7 cellular contexts compared by ENCODE assay signal in the genomic region with DNA sequence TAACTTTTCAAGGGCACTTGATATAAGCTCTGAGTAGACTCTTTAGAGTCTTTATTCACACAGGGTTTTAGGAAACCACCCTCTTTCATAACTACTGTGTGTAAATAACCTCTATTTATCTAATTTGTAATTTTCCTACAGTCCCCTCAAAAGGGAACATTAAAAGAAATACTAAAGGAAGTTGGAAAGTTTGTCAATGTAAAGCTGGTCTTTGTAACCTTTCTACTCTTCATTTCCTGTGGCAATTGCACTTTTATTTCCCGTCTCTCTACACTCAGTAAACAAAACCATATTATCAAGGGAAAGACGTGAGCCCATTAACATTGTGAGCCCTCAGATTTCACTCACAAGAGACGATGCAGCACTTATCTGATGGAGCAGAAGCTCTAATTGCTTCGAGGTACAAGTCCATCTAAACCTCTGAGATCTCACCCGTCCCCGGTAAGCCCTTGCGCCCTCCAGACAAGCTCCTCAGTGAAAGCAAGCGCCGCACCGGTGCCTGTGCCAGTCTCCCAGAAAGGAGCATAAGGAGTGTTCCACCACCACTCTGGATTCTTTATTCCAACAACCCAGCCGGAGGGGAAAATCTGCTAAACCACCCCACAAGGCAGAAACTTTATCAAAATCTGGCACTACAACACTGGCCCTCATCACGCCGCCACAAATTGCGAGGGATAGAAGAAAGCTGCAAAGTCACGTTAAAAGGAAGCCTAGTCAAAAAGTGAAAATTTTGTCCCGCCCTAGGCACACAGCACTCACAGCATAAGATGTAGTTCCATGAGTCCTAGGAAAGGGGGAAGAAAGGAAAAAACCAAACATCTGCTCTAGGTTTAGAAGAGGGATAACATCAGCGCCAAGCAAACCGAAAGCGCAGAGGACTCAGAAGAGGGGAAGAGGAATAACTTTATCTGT. TPM values are rescaled to one million over a fixed set of nuclear protein-coding genes. Genes with fewer than 3 reads are reported as not detected.
A peak's percentile ranks its signal among the peaks of the same experiment; 100 is the strongest.
DNase-seq lines count a peak whose midpoint lies in the region; ATAC-seq and TF ChIP-seq lines count a peak whose summit lies in the region.

No MANE protein-coding gene starts in this region.

- no peak overlapping the region for H3K9ac ChIP-seq in Loucy (ENCODE audit: low read depth, low read length, poor library complexity, severe bottlenecking)
- H3K9ac ChIP-seq in mesendoderm (ENCODE audit: low read length), result no peak overlapping the region
- H3K9ac ChIP-seq in Karpas-422 (ENCODE audit: low read length), result no peak overlapping the region

- H2AK5ac ChIP-seq in mesendoderm (ENCODE audit: low read length), result no peak overlapping the region

- no CpG with 5 or more reads among the region's 19 CpGs for WGBS in mesendoderm (ENCODE audit: extremely low coverage, insufficient coverage, low lambda C conversion rate)

- H3K4me3 ChIP-seq in Loucy (ENCODE audit: low read length, poor library complexity, severe bottlenecking), result no peak overlapping the region
- H3K4me3 ChIP-seq in breast epithelium, result peak overlapping the region; percentile 51 to 76 (median 66)
- peak overlapping the region; percentile 14 for H3K4me3 ChIP-seq in mesendoderm (ENCODE audit: low read length)
- H3K4me3 ChIP-seq in Karpas-422 (ENCODE audit: low read length), result no peak overlapping the region

- no peak overlapping the region for H4K5ac ChIP-seq in mesendoderm (ENCODE audit: low read length)

- TF ChIP-seq CTCF in Loucy (conservative IDR thresholded peaks at IDR 0.05; ENCODE audit: low read length) (no peak), breast epithelium (IDR thresholded peaks at IDR 0.05) (no peak)

- no peaks in the 10 kb centered on the region for H3F3A ChIP-seq in Loucy (ENCODE audit: low read depth)

- no peak overlapping the region for H2BK120ac ChIP-seq in mesendoderm (ENCODE audit: low read depth, low read length)

- H3K27me3 ChIP-seq in Loucy (ENCODE audit: insufficient read depth, low read length, poor library complexity, severe bottlenecking) (no peaks in the 10 kb centered on the region), breast epithelium (peaks cover 0 to 57% of the 10 kb centered on the region in 2 donors), mesendoderm (ENCODE audit: insufficient read depth, low read length, poor library complexity) (peaks cover 31% of the 10 kb centered on the region), Karpas-422 (ENCODE audit: low read length) (no peaks in the 10 kb centered on the region)

- H3K4me1 ChIP-seq in Loucy (ENCODE audit: insufficient read depth, low read length, poor library complexity, severe bottlenecking) (peaks cover 3% of the 10 kb centered on the region), breast epithelium (peaks cover 0 to 6% of the 10 kb centered on the region in 2 donors), mesendoderm (ENCODE audit: control insufficient read depth, low read depth, low read length) (peaks cover 8% of the 10 kb centered on the region), Karpas-422 (ENCODE audit: low read length) (no peaks in the 10 kb centered on the region)

- no peak overlapping the region for H2BK15ac ChIP-seq in mesendoderm (replicated peaks; ENCODE audit: low read depth)

- no peak overlapping the region for H4K8ac ChIP-seq in mesendoderm (ENCODE audit: low read depth, low read length)

- H3K18ac ChIP-seq in mesendoderm (ENCODE audit: low read length), result no peak overlapping the region

- H3K79me2 ChIP-seq in Loucy (ENCODE audit: insufficient read depth, low read length) (no peaks in the 10 kb centered on the region), mesendoderm (ENCODE audit: control insufficient read depth, insufficient read depth, low read length) (no peaks in the 10 kb centered on the region), Karpas-422 (ENCODE audit: low read length) (no peaks in the 10 kb centered on the region)

- H3K9me2 ChIP-seq in Loucy (replicated peaks; ENCODE audit: low read depth, low read length) (no peaks in the 10 kb centered on the region), Karpas-422 (replicated peaks; ENCODE audit: insufficient read depth, low read length) (no peaks in the 10 kb centered on the region)

- H3K79me1 ChIP-seq in mesendoderm (ENCODE audit: low read length), result no peaks in the 10 kb centered on the region

- no peak overlapping the region for H2BK5ac ChIP-seq in mesendoderm (ENCODE audit: low read length)

- H3K27ac ChIP-seq in breast epithelium (peak overlapping the region in 1 of 2 donors; percentile 36), mesendoderm (ENCODE audit: low read depth, low read length) (no peak overlapping the region), Karpas-422 (ENCODE audit: low read length) (no peak overlapping the region)

- H3K36me3 ChIP-seq in Loucy (ENCODE audit: insufficient read depth, low read length) (no peaks in the 10 kb centered on the region), breast epithelium (no peaks in the 10 kb centered on the region), mesendoderm (ENCODE audit: control insufficient read depth, insufficient read depth, low read length) (no peaks in the 10 kb centered on the region), Karpas-422 (ENCODE audit: insufficient read depth, low read length) (no peaks in the 10 kb centered on the region)

- H4K20me1 ChIP-seq in Loucy (ENCODE audit: insufficient read depth, low read length, poor library complexity, severe bottlenecking), result no peaks in the 10 kb centered on the region
- H4K20me1 ChIP-seq in Karpas-422 (ENCODE audit: insufficient read depth, low read depth, low read length), result no peaks in the 10 kb centered on the region

- H3K56ac ChIP-seq in mesendoderm (ENCODE audit: low read length), result peak overlapping the region; percentile 35

- no peak for TF ChIP-seq POLR2A in breast epithelium (IDR thresholded peaks at IDR 0.05)

- H3K4me2 ChIP-seq in Loucy (ENCODE audit: low read depth, low read length, poor library complexity, severe bottlenecking) (peak overlapping the region; percentile 12), mesendoderm (ENCODE audit: low read length) (peak overlapping the region; percentile 45), Karpas-422 (ENCODE audit: low read depth, low read length, poor library complexity, severe bottlenecking) (no peak overlapping the region)

- no peak overlapping the region for H3K4ac ChIP-seq in mesendoderm (ENCODE audit: low read depth, low read length)

- intact Hi-C loops in breast epithelium (cut with DNase I; ENCODE audit: low total_unique reads), result no loop called here

- no peaks in the 10 kb centered on the region for H3K9me3 ChIP-seq in Loucy (ENCODE audit: insufficient read depth, low read depth, low read length)
- no peaks in the 10 kb centered on the region for H3K9me3 ChIP-seq in breast epithelium
- H3K9me3 ChIP-seq in Karpas-422 (ENCODE audit: low read length), result no peaks in the 10 kb centered on the region

- no peak for ATAC-seq in GM18868 (IDR thresholded peaks at IDR 0.05; ENCODE audit: unreplicated experiment)
- ATAC-seq in HG03196 (IDR thresholded peaks at IDR 0.05; ENCODE audit: unreplicated experiment), result no peak

- H2AFZ ChIP-seq in Loucy (ENCODE audit: low read length) (peak overlapping the region; percentile 47; the same call in 1 of the 2 replicates), Karpas-422 (ENCODE audit: low read length) (no peak overlapping the region)

- DNase-seq in GM03348 (ENCODE audit: low spot score), result peak; percentile 53
- no peak for DNase-seq in breast epithelium (ENCODE audit: low spot score in 2 of 2)
- DNase-seq in mesendoderm, result no peak
- no peak for DNase-seq in Karpas-422

- H3K23ac ChIP-seq in mesendoderm (ENCODE audit: low read length), result no peak overlapping the region

RNA-seq across cellular contexts. Expression of gene HOXD1, which starts 0.9 kb away (rescaled TPM):
- total RNA-seq in breast epithelium, result 1 to 10 TPM in 1 of 3 donors, under 1 TPM in 2; 0.15 to 1.3 (median 0.64) TPM
- 0.27 TPM for polyA plus RNA-seq in mesendoderm (2013, experiment 1 of 2)
- 0.29 TPM for polyA plus RNA-seq in mesendoderm (2013, experiment 2 of 2)
- not detected in 2 replicates for total RNA-seq in Karpas-422 (2014; rRNA removed; shearing (Covaris generic); ENCODE audit: low replicate concordance)

RNA-seq across cellular contexts. Expression of gene HOXD3, which starts 30.5 kb away (rescaled TPM):
- 10 to 100 TPM in 1 of 3 donors, 1 to 10 TPM in 2; 4.2 to 14.4 (median 4.8) TPM for total RNA-seq in breast epithelium
- polyA plus RNA-seq in mesendoderm (2013, experiment 1 of 2), result not detected
- polyA plus RNA-seq in mesendoderm (2013, experiment 2 of 2), result not detected
- not detected in 2 replicates for total RNA-seq in Karpas-422 (2014; rRNA removed; shearing (Covaris generic); ENCODE audit: low replicate concordance)

RNA-seq across cellular contexts. Expression of gene HOXD4, which starts 36.2 kb away (rescaled TPM):
- total RNA-seq in breast epithelium, result 1 to 10 TPM; 1.9 to 5.8 (median 5.6) TPM
- not detected for polyA plus RNA-seq in mesendoderm (2013, experiment 1 of 2)
- polyA plus RNA-seq in mesendoderm (2013, experiment 2 of 2), result not detected
- not detected in 2 replicates for total RNA-seq in Karpas-422 (2014; rRNA removed; shearing (Covaris generic); ENCODE audit: low replicate concordance)

RNA-seq across cellular contexts. Expression of gene HOXD8, which starts 58.1 kb away (rescaled TPM):
- total RNA-seq in breast epithelium, result 10 to 100 TPM; 10.5 to 36.1 (median 13.8) TPM
- polyA plus RNA-seq in mesendoderm (2013, experiment 1 of 2), result not detected
- polyA plus RNA-seq in mesendoderm (2013, experiment 2 of 2), result not detected
- not detected in 2 replicates for total RNA-seq in Karpas-422 (2014; rRNA removed; shearing (Covaris generic); ENCODE audit: low replicate concordance)

Comparison
In these comparisons a context has a peak if more than half of its experiments do, and no peak if none do; other contexts are left out.
1. H3K4me3 ChIP-seq: peak in breast epithelium (3 of 3) and mesendoderm (single experiment); none in Loucy (single experiment) and Karpas-422 (single experiment).